Comparison of ENCODE assay signal across 1 cellular context in genomic region chr2:173999272-173999671, GRCh38.
TF ChIP-seq lines count a peak whose summit lies in the region.

No MANE protein-coding gene starts in this region.

TF ChIP-seq in IMR-90, 13 proteins besides CTCF, POLR2A, EP300 and RAD21:
- TF ChIP-seq NFE2L2 (IDR thresholded peaks at IDR 0.05; ENCODE audit: low read depth, low read length) (no peak), BHLHE40 (IDR thresholded peaks at IDR 0.05; ENCODE audit: low read depth, low read length) (no peak), CEBPB (IDR thresholded peaks at IDR 0.05; ENCODE audit: low read depth, low read length) (no peak), MAFK (IDR thresholded peaks at IDR 0.05; ENCODE audit: low read depth, low read length) (no peak), MXI1 (IDR thresholded peaks at IDR 0.05; ENCODE audit: borderline replicate concordance, low read depth, low read length) (no peak), RFX5 (IDR thresholded peaks at IDR 0.05; ENCODE audit: low read depth, low read length) (no peak), CHD1 (IDR thresholded peaks at IDR 0.05; ENCODE audit: low read depth, low read length) (no peak), MAZ (IDR thresholded peaks at IDR 0.05; ENCODE audit: borderline replicate concordance, low read depth, low read length) (no peak), ELK1 (IDR thresholded peaks at IDR 0.05; ENCODE audit: borderline replicate concordance, low read depth, low read length) (no peak), RCOR1 (IDR thresholded peaks at IDR 0.05; ENCODE audit: insufficient replicate concordance, low read length) (no peak), SMC3 (IDR thresholded peaks at IDR 0.05; ENCODE audit: low read depth, low read length) (no peak)
- TF ChIP-seq, protein P1, sequence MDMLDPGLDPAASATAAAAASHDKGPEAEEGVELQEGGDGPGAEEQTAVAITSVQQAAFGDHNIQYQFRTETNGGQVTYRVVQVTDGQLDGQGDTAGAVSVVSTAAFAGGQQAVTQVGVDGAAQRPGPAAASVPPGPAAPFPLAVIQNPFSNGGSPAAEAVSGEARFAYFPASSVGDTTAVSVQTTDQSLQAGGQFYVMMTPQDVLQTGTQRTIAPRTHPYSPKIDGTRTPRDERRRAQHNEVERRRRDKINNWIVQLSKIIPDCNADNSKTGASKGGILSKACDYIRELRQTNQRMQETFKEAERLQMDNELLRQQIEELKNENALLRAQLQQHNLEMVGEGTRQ (IDR thresholded peaks at IDR 0.05; ENCODE audit: low read depth, low read length) = no peak
TF ChIP-seq in IMR-90: peak in this region for 0.
